Comparison of ENCODE assay signal across 1 cellular context in the genomic region with DNA sequence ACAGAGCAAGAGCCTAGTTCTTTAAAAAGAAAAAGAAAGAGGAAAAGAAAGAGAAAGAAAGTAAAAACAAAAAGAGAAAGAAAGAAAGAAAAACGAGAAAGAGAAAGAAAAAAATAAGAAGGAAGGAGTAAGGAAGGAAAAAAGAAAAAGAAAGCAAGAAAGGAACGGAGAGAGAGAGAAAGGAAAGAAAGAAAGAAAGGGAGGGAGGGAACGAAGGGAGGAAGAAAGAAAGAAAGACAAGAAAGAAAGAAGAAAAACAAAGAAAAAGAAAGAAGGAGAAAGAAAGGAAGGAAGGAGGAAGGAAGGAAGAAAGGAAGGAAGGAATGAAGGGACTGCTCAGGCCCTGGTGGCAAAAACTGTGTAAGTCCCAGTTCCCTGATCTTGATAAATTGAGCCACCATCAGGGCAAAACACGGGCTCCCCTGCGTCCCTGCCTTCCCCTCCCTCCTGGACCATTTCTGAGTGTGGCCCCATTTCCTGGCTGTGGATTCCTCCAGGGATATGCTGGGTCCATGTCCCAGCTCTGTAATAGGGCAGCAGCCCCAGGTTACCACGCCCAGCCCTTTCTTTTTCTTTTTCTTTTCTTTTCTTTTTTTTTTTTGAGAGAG.
TF ChIP-seq lines count a peak whose summit lies in the region.

No MANE protein-coding gene starts in this region.

TF ChIP-seq in GM23338, 12 proteins besides CTCF, POLR2A, EP300 and RAD21 (continued from another document):
- TF ChIP-seq, protein P1, sequence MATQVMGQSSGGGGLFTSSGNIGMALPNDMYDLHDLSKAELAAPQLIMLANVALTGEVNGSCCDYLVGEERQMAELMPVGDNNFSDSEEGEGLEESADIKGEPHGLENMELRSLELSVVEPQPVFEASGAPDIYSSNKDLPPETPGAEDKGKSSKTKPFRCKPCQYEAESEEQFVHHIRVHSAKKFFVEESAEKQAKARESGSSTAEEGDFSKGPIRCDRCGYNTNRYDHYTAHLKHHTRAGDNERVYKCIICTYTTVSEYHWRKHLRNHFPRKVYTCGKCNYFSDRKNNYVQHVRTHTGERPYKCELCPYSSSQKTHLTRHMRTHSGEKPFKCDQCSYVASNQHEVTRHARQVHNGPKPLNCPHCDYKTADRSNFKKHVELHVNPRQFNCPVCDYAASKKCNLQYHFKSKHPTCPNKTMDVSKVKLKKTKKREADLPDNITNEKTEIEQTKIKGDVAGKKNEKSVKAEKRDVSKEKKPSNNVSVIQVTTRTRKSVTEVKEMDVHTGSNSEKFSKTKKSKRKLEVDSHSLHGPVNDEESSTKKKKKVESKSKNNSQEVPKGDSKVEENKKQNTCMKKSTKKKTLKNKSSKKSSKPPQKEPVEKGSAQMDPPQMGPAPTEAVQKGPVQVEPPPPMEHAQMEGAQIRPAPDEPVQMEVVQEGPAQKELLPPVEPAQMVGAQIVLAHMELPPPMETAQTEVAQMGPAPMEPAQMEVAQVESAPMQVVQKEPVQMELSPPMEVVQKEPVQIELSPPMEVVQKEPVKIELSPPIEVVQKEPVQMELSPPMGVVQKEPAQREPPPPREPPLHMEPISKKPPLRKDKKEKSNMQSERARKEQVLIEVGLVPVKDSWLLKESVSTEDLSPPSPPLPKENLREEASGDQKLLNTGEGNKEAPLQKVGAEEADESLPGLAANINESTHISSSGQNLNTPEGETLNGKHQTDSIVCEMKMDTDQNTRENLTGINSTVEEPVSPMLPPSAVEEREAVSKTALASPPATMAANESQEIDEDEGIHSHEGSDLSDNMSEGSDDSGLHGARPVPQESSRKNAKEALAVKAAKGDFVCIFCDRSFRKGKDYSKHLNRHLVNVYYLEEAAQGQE (IDR thresholded peaks at IDR 0.05; ENCODE audit: unreplicated experiment), result no peak
- TF ChIP-seq STAT1 (IDR thresholded peaks at IDR 0.05; ENCODE audit: unreplicated experiment) (no peak), EZH2phosphoT487 (IDR thresholded peaks at IDR 0.05; ENCODE audit: unreplicated experiment) (no peak), ZNF331 (CRISPR knock-in tag; IDR thresholded peaks at IDR 0.05; ENCODE audit: low read depth) (no peak), EZH2 (IDR thresholded peaks at IDR 0.05; ENCODE audit: low read depth, unreplicated experiment) (no peak), JUNB (IDR thresholded peaks at IDR 0.05; ENCODE audit: unreplicated experiment) (no peak), POLR2AphosphoS5 (IDR thresholded peaks at IDR 0.05; ENCODE audit: low read depth) (no peak), ZNF114 (CRISPR knock-in tag; IDR thresholded peaks at IDR 0.05) (no peak)
- TF ChIP-seq, protein P2, sequence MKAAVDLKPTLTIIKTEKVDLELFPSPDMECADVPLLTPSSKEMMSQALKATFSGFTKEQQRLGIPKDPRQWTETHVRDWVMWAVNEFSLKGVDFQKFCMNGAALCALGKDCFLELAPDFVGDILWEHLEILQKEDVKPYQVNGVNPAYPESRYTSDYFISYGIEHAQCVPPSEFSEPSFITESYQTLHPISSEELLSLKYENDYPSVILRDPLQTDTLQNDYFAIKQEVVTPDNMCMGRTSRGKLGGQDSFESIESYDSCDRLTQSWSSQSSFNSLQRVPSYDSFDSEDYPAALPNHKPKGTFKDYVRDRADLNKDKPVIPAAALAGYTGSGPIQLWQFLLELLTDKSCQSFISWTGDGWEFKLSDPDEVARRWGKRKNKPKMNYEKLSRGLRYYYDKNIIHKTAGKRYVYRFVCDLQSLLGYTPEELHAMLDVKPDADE (IDR thresholded peaks at IDR 0.05), result no peak
